Comparison of ENCODE assay signal across 18 cellular contexts in genomic region chr18:58113337-58113736, GRCh38.
A peak's percentile ranks its signal among the peaks of the same experiment; 100 is the strongest.
DNase-seq lines count a peak whose midpoint lies in the region; ATAC-seq and TF ChIP-seq lines count a peak whose summit lies in the region.
"Had no signal": no experiment of that assay in that cellular context is flagged by ENCODE, and none has a peak within 500 bp of the region (broad histone marks: within the 10 kb centered on the region; RNA-seq: fewer than 3 reads in every experiment).

No MANE protein-coding gene starts in this region.

- peaks cover 25% of the 10 kb centered on the region for H3F3A ChIP-seq in neural progenitor cell (ENCODE audit: low read depth)

- H4K20me1 ChIP-seq in neural progenitor cell (ENCODE audit: low read depth) = peaks cover 83% of the 10 kb centered on the region

- no peak overlapping the region for H3K27ac ChIP-seq in neural progenitor cell
- H3K27ac ChIP-seq: pancreas, VCaP had no signal

- H3K4me3 Mint-ChIP-seq in activated T-cell treated with anti-CD3 and anti-CD28 coated beads, Interleukin-2, amount 50 U/mL, for 72 hours = no peak overlapping the region
- no peak overlapping the region for H3K4me3 Mint-ChIP-seq in activated T-cell treated with anti-CD3 and anti-CD28 coated beads, Interleukin-2, amount 50 U/mL, for 4 hours
- no peak overlapping the region for H3K4me3 Mint-ChIP-seq in neural progenitor cell
- H3K4me3 Mint-ChIP-seq: H9 had no signal

- peak overlapping the region; percentile 42 for H3K4me2 ChIP-seq in neural progenitor cell
- H3K4me2 ChIP-seq: smooth muscle cell had no signal

- peaks cover 35% of the 10 kb centered on the region for H3K4me1 ChIP-seq in neural progenitor cell

- no peak overlapping the region for H3K9ac ChIP-seq in neural progenitor cell

- no peak for TF ChIP-seq CTCF in neural progenitor cell (IDR thresholded peaks at IDR 0.05)

- peaks cover 17% of the 10 kb centered on the region for H3K79me2 ChIP-seq in neural progenitor cell (ENCODE audit: low read depth)

- H3K4me3 ChIP-seq in neural progenitor cell = no peak overlapping the region
- H3K4me3 ChIP-seq: pancreas, smooth muscle cell had no signal

- H3K27me3 ChIP-seq in neural progenitor cell = peaks cover 53% of the 10 kb centered on the region
- H3K27me3 ChIP-seq: pancreas had no signal

- peaks cover 12% of the 10 kb centered on the region for H3K27me3 Mint-ChIP-seq in activated T-cell treated with anti-CD3 and anti-CD28 coated beads, Interleukin-2, amount 50 U/mL, for 72 hours (ENCODE audit: low read depth)
- peaks cover 9% of the 10 kb centered on the region for H3K27me3 Mint-ChIP-seq in activated T-cell treated with anti-CD3 and anti-CD28 coated beads, Interleukin-2, amount 50 U/mL, for 4 hours (ENCODE audit: low read depth)
- peaks cover 18% of the 10 kb centered on the region for H3K27me3 Mint-ChIP-seq in neural progenitor cell (ENCODE audit: insufficient read depth, low read depth)

- no peaks in the 10 kb centered on the region for H3K9me3 ChIP-seq in neural progenitor cell (ENCODE audit: low read depth)
- H3K9me3 ChIP-seq: pancreas had no signal

- no peak for ATAC-seq in activated T-cell treated with anti-CD3 and anti-CD28 coated beads, Interleukin-2, amount 50 U/mL, for 72 hours (replicated peaks in 1 of 2)
- no peak for ATAC-seq in activated T-cell treated with anti-CD3 and anti-CD28 coated beads, Interleukin-2, amount 50 U/mL, for 4 hours
- peak; percentile 52 for ATAC-seq in GM21381 (IDR thresholded peaks at IDR 0.05; ENCODE audit: unreplicated experiment)
- ATAC-seq in HG03135 (IDR thresholded peaks at IDR 0.05; ENCODE audit: unreplicated experiment) = peak; percentile 55
- no peak for ATAC-seq in HG03457 (IDR thresholded peaks at IDR 0.05; ENCODE audit: unreplicated experiment)
- no peak for ATAC-seq in GM18520 (IDR thresholded peaks at IDR 0.05; ENCODE audit: unreplicated experiment)
- ATAC-seq: PC-3 had no signal

- H3K36me3 Mint-ChIP-seq in activated T-cell treated with anti-CD3 and anti-CD28 coated beads, Interleukin-2, amount 50 U/mL, for 72 hours (ENCODE audit: insufficient read depth in 2 of 2) = no peaks in the 10 kb centered on the region
- H3K36me3 Mint-ChIP-seq in activated T-cell treated with anti-CD3 and anti-CD28 coated beads, Interleukin-2, amount 50 U/mL, for 4 hours (ENCODE audit: insufficient read depth) = no peaks in the 10 kb centered on the region
- H3K36me3 Mint-ChIP-seq in neural progenitor cell = peaks cover 8% of the 10 kb centered on the region

- peaks cover 7% of the 10 kb centered on the region for H3K4me1 Mint-ChIP-seq in activated T-cell treated with anti-CD3 and anti-CD28 coated beads, Interleukin-2, amount 50 U/mL, for 72 hours (ENCODE audit: low read depth)
- no peaks in the 10 kb centered on the region for H3K4me1 Mint-ChIP-seq in activated T-cell treated with anti-CD3 and anti-CD28 coated beads, Interleukin-2, amount 50 U/mL, for 4 hours (ENCODE audit: low read depth)
- H3K4me1 Mint-ChIP-seq in neural progenitor cell = peaks cover 25% of the 10 kb centered on the region

- no peaks in the 10 kb centered on the region for H3K36me3 ChIP-seq in neural progenitor cell
- H3K36me3 ChIP-seq: pancreas had no signal

- H3K9me3 Mint-ChIP-seq in activated T-cell treated with anti-CD3 and anti-CD28 coated beads, Interleukin-2, amount 50 U/mL, for 72 hours = no peaks in the 10 kb centered on the region
- H3K9me3 Mint-ChIP-seq in activated T-cell treated with anti-CD3 and anti-CD28 coated beads, Interleukin-2, amount 50 U/mL, for 4 hours = no peaks in the 10 kb centered on the region
- no peaks in the 10 kb centered on the region for H3K9me3 Mint-ChIP-seq in neural progenitor cell
- H3K9me3 Mint-ChIP-seq: H9 had no signal

- no peak for DNase-seq in activated T-cell treated with anti-CD3 and anti-CD28 coated beads, Interleukin-2, amount 50 U/mL, for 72 hours
- no peak for DNase-seq in activated T-cell treated with anti-CD3 and anti-CD28 coated beads, Interleukin-2, amount 50 U/mL, for 4 hours
- DNase-seq in neural progenitor cell (ENCODE audit: low spot score) = no peak
- no peak for DNase-seq in central memory CD4-positive, alpha-beta T cell
- DNase-seq: activated naive CD4-positive, alpha-beta T cell; foreskin melanocyte; GF-D8; H9; islet precursor cell; KBM-7; pancreas; PC-3 had no signal

- H3K27ac Mint-ChIP-seq in activated T-cell treated with anti-CD3 and anti-CD28 coated beads, Interleukin-2, amount 50 U/mL, for 72 hours = peak overlapping the region; percentile 45
- no peak overlapping the region for H3K27ac Mint-ChIP-seq in neural progenitor cell

- H2AFZ ChIP-seq in neural progenitor cell (replicated peaks) = no peak overlapping the region

Comparison
In these comparisons a context has a peak if more than half of its experiments do, and no peak if none do; other contexts are left out.
1. ATAC-seq: peak in GM21381 (single experiment) and HG03135 (single experiment); none in activated T-cell treated with anti-CD3 and anti-CD28 coated beads, Interleukin-2, amount 50 U/mL, for 72 hours (0 of 2), activated T-cell treated with anti-CD3 and anti-CD28 coated beads, Interleukin-2, amount 50 U/mL, for 4 hours (0 of 2), HG03457 (single experiment) and GM18520 (single experiment).